21 cellular contexts compared by ENCODE assay signal in the genomic region with DNA sequence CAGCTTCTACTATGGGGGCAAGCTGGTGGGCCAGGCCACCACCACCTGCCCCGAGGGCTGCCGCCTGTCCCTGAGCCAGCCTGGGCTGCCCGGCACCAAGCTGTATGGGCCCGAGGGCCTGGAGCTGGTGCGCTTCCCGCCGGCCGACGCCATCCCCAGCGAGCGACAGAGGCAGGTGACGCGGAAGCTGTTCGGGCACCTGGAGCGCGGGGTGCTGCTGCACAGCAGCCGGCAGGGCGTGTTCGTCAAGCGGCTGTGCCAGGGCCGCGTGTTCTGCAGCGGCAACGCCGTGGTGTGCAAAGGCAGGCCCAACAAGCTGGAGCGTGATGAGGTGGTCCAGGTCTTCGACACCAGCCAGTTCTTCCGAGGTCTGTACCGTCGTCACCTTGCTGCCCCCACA. TPM values are rescaled to one million over a fixed set of nuclear protein-coding genes. Genes with fewer than 3 reads are reported as not detected.
DNase-seq lines count a peak whose midpoint lies in the region; ATAC-seq and TF ChIP-seq lines count a peak whose summit lies in the region.
"Had no signal": no experiment of that assay in that cellular context is flagged by ENCODE, and none has a peak within 500 bp of the region (broad histone marks: within the 10 kb centered on the region; RNA-seq: fewer than 3 reads in every experiment).

No MANE protein-coding gene starts in this region.

- CTCF ChIA-PET in activated naive CD4-positive, alpha-beta T cell treated with anti-CD3 and anti-CD28 coated beads, Interleukin-2, amount 10 ng/mL, durations not matched to agents 7 days and 5 days (lab: Charles Lee): no interaction called here
- CTCF ChIA-PET in activated B cell treated with CpG ODN at 0.5 μM for 24 hours (lab: Charles Lee): interaction anchor here (1.0 to 4.9 kb wide), 6 partner anchors 9 to 98 kb away, joined by 3 to 33 read pairs (median 4); partner anchors contain the start of gene IRF8

- peaks cover 33% of the 10 kb centered on the region for H3K36me3 Mint-ChIP-seq in activated naive CD4-positive, alpha-beta T cell treated with anti-CD3 and anti-CD28 coated beads, Interleukin-2, amount 50 U/mL, for 24 hours
- peaks cover 6% of the 10 kb centered on the region for H3K36me3 Mint-ChIP-seq in activated naive CD4-positive, alpha-beta T cell treated with anti-CD3 and anti-CD28 coated beads, Interleukin-2, amount 10 ng/mL, durations not matched to agents 7 days and 5 days
- H3K36me3 Mint-ChIP-seq in activated B cell treated with CpG ODN at 0.5 μM for 24 hours (ENCODE audit: low read depth) (peaks cover 94% of the 10 kb centered on the region), naive B cell (peaks cover 42% of the 10 kb centered on the region in 2 donors)
- H3K36me3 Mint-ChIP-seq: CD4-positive, alpha-beta memory T cell had no signal

- no peak for DNase-seq in activated naive CD4-positive, alpha-beta T cell treated with anti-CD3 and anti-CD28 coated beads, Interleukin-2, amount 10 ng/mL, durations not matched to agents 7 days and 5 days
- DNase-seq in activated B cell treated with CpG ODN at 0.5 μM for 24 hours (no peak), naive B cell (no peak), aorta (peak in 1 of 2 donors; percentile 61), DMS53 treated with DMSO at 0.1 percent for 48 hours (lab: John Stamatoyannopoulos, UW; ENCODE audit: unreplicated experiment) (no peak), NCI-H748 treated with DMSO at 0.1 percent for 48 hours (lab: John Stamatoyannopoulos, UW) (no peak), HCEC 1CT (no peak)
- DNase-seq: CD4-positive, alpha-beta memory T cell; Kasumi-1; MG63; NCI-H1092; NCI-H146; NCI-H2029 treated with DMSO at 0.1 percent for 48 hours; PC-3; RPMI8226; SHP77 treated with DMSO at 0.1 percent for 48 hours; SK-N-SH had no signal

- peak overlapping the region; percentile 48 for H3K27ac Mint-ChIP-seq in activated naive CD4-positive, alpha-beta T cell treated with anti-CD3 and anti-CD28 coated beads, Interleukin-2, amount 50 U/mL, for 24 hours
- H3K27ac Mint-ChIP-seq in activated naive CD4-positive, alpha-beta T cell treated with anti-CD3 and anti-CD28 coated beads, Interleukin-2, amount 10 ng/mL, durations not matched to agents 7 days and 5 days: no peak overlapping the region
- H3K27ac Mint-ChIP-seq in activated B cell treated with CpG ODN at 0.5 μM for 24 hours: peak overlapping the region; percentile 85
- H3K27ac Mint-ChIP-seq in naive B cell: peak overlapping the region; percentile 57 to 88 (median 75)
- H3K27ac Mint-ChIP-seq: CD4-positive, alpha-beta memory T cell had no signal

- WGBS in aorta, 2 donors: 95 to 97% methylated on average over 30 of the region's 30 CpGs

- H3K27me3 Mint-ChIP-seq in activated naive CD4-positive, alpha-beta T cell treated with anti-CD3 and anti-CD28 coated beads, Interleukin-2, amount 50 U/mL, for 24 hours: no peaks in the 10 kb centered on the region
- H3K27me3 Mint-ChIP-seq in activated naive CD4-positive, alpha-beta T cell treated with anti-CD3 and anti-CD28 coated beads, Interleukin-2, amount 10 ng/mL, durations not matched to agents 7 days and 5 days: no peaks in the 10 kb centered on the region
- H3K27me3 Mint-ChIP-seq in activated B cell treated with CpG ODN at 0.5 μM for 24 hours (no peaks in the 10 kb centered on the region), naive B cell (no peaks in the 10 kb centered on the region)
- H3K27me3 Mint-ChIP-seq: CD4-positive, alpha-beta memory T cell had no signal

- no peak for ATAC-seq in activated B cell treated with CpG ODN at 0.5 μM for 24 hours (ENCODE audit: low read depth)
- ATAC-seq in naive B cell (ENCODE audit: low read depth in 2 of 2): no peak
- ATAC-seq in aorta (ENCODE audit: low FRiP score): peak; percentile 16
- ATAC-seq: PC-3 had no signal

- H3K4me3 Mint-ChIP-seq in activated naive CD4-positive, alpha-beta T cell treated with anti-CD3 and anti-CD28 coated beads, Interleukin-2, amount 50 U/mL, for 24 hours: no peak overlapping the region
- H3K4me3 Mint-ChIP-seq in activated naive CD4-positive, alpha-beta T cell treated with anti-CD3 and anti-CD28 coated beads, Interleukin-2, amount 10 ng/mL, durations not matched to agents 7 days and 5 days: no peak overlapping the region
- H3K4me3 Mint-ChIP-seq in activated B cell treated with CpG ODN at 0.5 μM for 24 hours: peak overlapping the region; percentile 63
- H3K4me3 Mint-ChIP-seq in naive B cell: peak overlapping the region in 1 of 8 donors; percentile 73
- H3K4me3 Mint-ChIP-seq: CD4-positive, alpha-beta memory T cell had no signal

- no peaks in the 10 kb centered on the region for H3K4me1 ChIP-seq in aorta (ENCODE audit: control insufficient read depth in 1 of 2, insufficient read depth in 2 of 2, low read length in 2 of 2)

- peaks cover 23% of the 10 kb centered on the region for H3K4me1 Mint-ChIP-seq in activated naive CD4-positive, alpha-beta T cell treated with anti-CD3 and anti-CD28 coated beads, Interleukin-2, amount 50 U/mL, for 24 hours
- peaks cover 3% of the 10 kb centered on the region for H3K4me1 Mint-ChIP-seq in activated naive CD4-positive, alpha-beta T cell treated with anti-CD3 and anti-CD28 coated beads, Interleukin-2, amount 10 ng/mL, durations not matched to agents 7 days and 5 days
- H3K4me1 Mint-ChIP-seq in activated B cell treated with CpG ODN at 0.5 μM for 24 hours (peaks cover 68% of the 10 kb centered on the region), naive B cell (peaks cover 41 to 76% (median 45%) of the 10 kb centered on the region in 3 donors)

- no peaks in the 10 kb centered on the region for H3K27me3 ChIP-seq in aorta (ENCODE audit: control insufficient read depth in 1 of 2, insufficient read depth in 2 of 2, low read length in 1 of 2)
- H3K27me3 ChIP-seq: MG63 had no signal

- no peaks in the 10 kb centered on the region for H3K36me3 ChIP-seq in aorta (ENCODE audit: control insufficient read depth in 1 of 2, insufficient read depth in 2 of 2, low read length in 1 of 2)
- H3K36me3 ChIP-seq: MG63 had no signal

- intact Hi-C loops in activated B cell treated with CpG ODN at 0.5 μM for 24 hours (cut with micrococcal nuclease) (loop anchor here (1.0 to 5.0 kb wide), 8 partner anchors 9 to 97 kb away; no protein-coding TSS in a partner anchor), aorta (cut with DNase I) (no loop called here)

- POLR2A ChIA-PET in activated B cell treated with CpG ODN at 0.5 μM for 24 hours (lab: Charles Lee): interaction anchor here (0.5 to 5.4 kb wide), 12 partner anchors 10 to 162 kb away, joined by 3 to 27 read pairs (median 7); partner anchors contain the start of gene IRF8

- no peak for TF ChIP-seq CTCF in activated B cell treated with CpG ODN at 0.5 μM for 24 hours (IDR thresholded peaks at IDR 0.05)

- H3K9me3 Mint-ChIP-seq in activated naive CD4-positive, alpha-beta T cell treated with anti-CD3 and anti-CD28 coated beads, Interleukin-2, amount 50 U/mL, for 24 hours: no peaks in the 10 kb centered on the region
- no peaks in the 10 kb centered on the region for H3K9me3 Mint-ChIP-seq in activated naive CD4-positive, alpha-beta T cell treated with anti-CD3 and anti-CD28 coated beads, Interleukin-2, amount 10 ng/mL, durations not matched to agents 7 days and 5 days
- H3K9me3 Mint-ChIP-seq in activated B cell treated with CpG ODN at 0.5 μM for 24 hours (peaks cover 5% of the 10 kb centered on the region), naive B cell (no peaks in the 10 kb centered on the region)
- H3K9me3 Mint-ChIP-seq: CD4-positive, alpha-beta memory T cell had no signal

- no peak overlapping the region for H3K4me3 ChIP-seq in aorta (ENCODE audit: low read length in 2 of 2)
- H3K4me3 ChIP-seq: MG63 had no signal

- no peaks in the 10 kb centered on the region for H3K9me3 ChIP-seq in aorta (ENCODE audit: control insufficient read depth, low read length)
- H3K9me3 ChIP-seq: MG63, SK-N-SH had no signal

- H3K27ac ChIP-seq in aorta (ENCODE audit: low read depth in 1 of 2, low read length in 2 of 2): no peak overlapping the region
- H3K27ac ChIP-seq: HL-60 had no signal

RNA-seq across cellular contexts. Expression of gene IRF8, which starts 19.5 kb away (rescaled TPM):
- total RNA-seq in activated B cell treated with CpG ODN at 0.5 μM for 24 hours (234 and 248 TPM in 2 replicates), aorta (10 to 100 TPM; 12.5 to 25.2 TPM)
- polyA plus RNA-seq in naive B cell (ENCODE audit: low read depth in 6 of 6) (100 to 1,000 TPM; 646 to 909 (median 752) TPM), aorta (10 to 100 TPM in 1 of 2 donors, 1 to 10 TPM in 1; 3.7 to 13.3 TPM)
- total RNA-seq: NCI-H460, PC-3 had no signal
- polyA plus RNA-seq: BJ, SK-N-SH had no signal
